15 cellular contexts compared by ENCODE assay signal in the genomic region with DNA sequence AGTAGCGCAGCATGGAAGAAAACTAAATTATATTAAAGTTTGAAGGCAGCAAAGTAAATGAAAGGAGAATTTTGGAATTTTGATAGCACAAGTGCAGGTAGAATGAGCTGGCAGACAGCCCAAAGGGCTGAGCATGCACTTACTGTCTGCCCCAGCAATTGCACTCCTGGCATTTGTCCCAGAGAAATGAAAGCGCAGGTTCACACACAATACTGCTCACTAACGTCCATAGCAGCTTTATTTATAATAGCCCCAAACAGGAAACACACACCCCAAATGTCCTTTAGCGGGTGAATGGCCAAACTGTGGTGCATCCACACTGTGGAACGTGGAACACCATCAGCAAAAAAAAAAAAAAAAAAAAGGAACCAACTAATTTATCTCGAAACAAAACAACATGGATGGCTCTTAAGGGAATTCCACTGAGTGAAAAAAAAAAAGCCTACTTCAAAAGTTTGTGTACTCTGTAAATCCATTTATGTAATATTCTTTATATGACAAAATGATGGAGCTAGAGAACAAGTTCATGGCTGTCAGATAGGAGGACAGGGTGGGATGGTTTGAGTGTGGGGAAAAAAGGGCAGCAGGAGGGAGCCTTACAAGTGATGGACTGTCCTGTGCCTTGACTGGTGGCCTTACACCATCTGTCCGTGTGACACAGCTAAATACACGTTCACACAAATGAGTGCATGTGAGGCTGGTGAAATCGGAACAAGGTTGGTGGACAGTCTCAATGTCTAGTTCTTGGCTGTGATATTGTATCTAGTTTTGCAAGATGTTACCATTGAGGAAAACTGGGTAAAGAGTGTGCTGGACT. TPM values are rescaled to one million over a fixed set of nuclear protein-coding genes. Genes with fewer than 3 reads are reported as not detected.
A peak's percentile ranks its signal among the peaks of the same experiment; 100 is the strongest.
DNase-seq lines count a peak whose midpoint lies in the region; ATAC-seq and TF ChIP-seq lines count a peak whose summit lies in the region.
"Had no signal": no experiment of that assay in that cellular context is flagged by ENCODE, and none has a peak within 500 bp of the region (broad histone marks: within the 10 kb centered on the region; RNA-seq: fewer than 3 reads in every experiment).

No MANE protein-coding gene starts in this region.

- TF ChIP-seq CTCF in SK-N-SH (IDR thresholded peaks at IDR 0.05) (no peak), body of pancreas (IDR thresholded peaks at IDR 0.05) (no peak), mucosa of descending colon (IDR thresholded peaks at IDR 0.05) (no peak), suprapubic skin (IDR thresholded peaks at IDR 0.05) (no peak), dorsolateral prefrontal cortex (IDR thresholded peaks at IDR 0.05 in 54 of 56, conservative IDR thresholded peaks at IDR 0.05 in 2 of 56; ENCODE audit: low read depth in 1 of 56, partially characterized antibody in 56 of 56) (no peak)

- TF ChIP-seq EP300 in SK-N-SH (IDR thresholded peaks at IDR 0.05; ENCODE audit: borderline replicate concordance in 1 of 2, low read depth in 1 of 2, low read length in 1 of 2) (no peak), suprapubic skin (IDR thresholded peaks at IDR 0.05) (no peak)

- peaks cover 5% of the 10 kb centered on the region for H3K79me2 ChIP-seq in SK-N-SH (ENCODE audit: insufficient read depth)

- DNase-seq in SK-N-SH (no peak), NCI-H2081 (lab: John Stamatoyannopoulos, UW) (peak; percentile 72 to 93), body of pancreas (peak in 3 of 4 donors; percentile 46 to 58 (median 55)), mucosa of descending colon (peak in 2 of 3 donors; percentile 49 to 86), suprapubic skin (ENCODE audit: low spot score in 2 of 2) (no peak), dorsolateral prefrontal cortex (no peak), C1 segment of cervical spinal cord (lab: John Stamatoyannopoulos, UW) (no peak)
- DNase-seq: ACHN; activated CD4-positive, alpha-beta T cell treated with anti-CD3 and anti-CD28 coated beads, Interleukin-2, amount 50 U/mL, for 1 hour; activated effector memory CD4-positive, alpha-beta T cell treated with Interleukin-2 at 50 U/mL for 16 hours; stimulated activated CD4-positive, alpha-beta T cell treated with anti-CD3 and anti-CD28 coated beads, Interleukin-2, amount 100 ng/mL, for 48 hours; T-helper 1 cell had no signal

- H3K36me3 ChIP-seq in SK-N-SH (replicated peaks in 1 of 2; ENCODE audit: control insufficient read depth in 1 of 2, insufficient read depth in 2 of 2, low read length in 1 of 2) (peaks cover 15 to 24% of the 10 kb centered on the region in 2 experiments), body of pancreas (replicated peaks in 1 of 2; ENCODE audit: insufficient read depth in 1 of 2, low read depth in 2 of 2) (no peaks in the 10 kb centered on the region), mucosa of descending colon (ENCODE audit: low read depth) (no peaks in the 10 kb centered on the region), suprapubic skin (peaks cover 33% of the 10 kb centered on the region)

- H3K27ac ChIP-seq in SK-N-SH (ENCODE audit: low read depth in 2 of 2, low read length in 1 of 2), result no peak overlapping the region; a peak in 1 of 4 replicates
- H3K27ac ChIP-seq in body of pancreas, result no peak overlapping the region
- H3K27ac ChIP-seq in suprapubic skin, result no peak overlapping the region
- H3K27ac ChIP-seq in dorsolateral prefrontal cortex, result peak overlapping the region in 6 of 59 donors; percentile 16 to 64 (median 24)
- H3K27ac ChIP-seq: epithelial cell of prostate had no signal

- H3K9me2 ChIP-seq in SK-N-SH, result no peaks in the 10 kb centered on the region

- CTCF ChIA-PET in SK-N-SH (lab: Yijun Ruan, JAX), result interaction anchor here (0.6 to 1.5 kb wide), 4 partner anchors 9 to 453 kb away, joined by 3 to 4 read pairs (median 3); partner anchors contain the start of gene SNRPA1

- no peak overlapping the region for H3K4me2 ChIP-seq in SK-N-SH

- H3K27me3 ChIP-seq in SK-N-SH (ENCODE audit: insufficient read depth), result no peaks in the 10 kb centered on the region
- H3K27me3 ChIP-seq in body of pancreas, result no peaks in the 10 kb centered on the region
- no peaks in the 10 kb centered on the region for H3K27me3 ChIP-seq in suprapubic skin
- no peaks in the 10 kb centered on the region for H3K27me3 ChIP-seq in dorsolateral prefrontal cortex

- peaks cover 11% of the 10 kb centered on the region for H3F3A ChIP-seq in SK-N-SH (replicated peaks; ENCODE audit: insufficient read depth)

- intact Hi-C loops in body of pancreas (cut with DNase I) (no loop called here), mucosa of descending colon (cut with DNase I, micrococcal nuclease) (no loop called here), dorsolateral prefrontal cortex (cut with DNase I) (loop anchor here (10.0 kb wide), 2 partner anchors 67 to 643 kb away; partner anchors contain the start of gene TARS3 (in 1 of the 2))

- POLR2A ChIA-PET in SK-N-SH (lab: Yijun Ruan, JAX), result interaction anchor here (0.8 kb wide), 1 partner anchor 20 kb away, joined by 5 read pairs; no protein-coding TSS in a partner anchor

- H3K9me3 ChIP-seq in SK-N-SH (no peaks in the 10 kb centered on the region), body of pancreas (no peaks in the 10 kb centered on the region), mucosa of descending colon (no peaks in the 10 kb centered on the region), suprapubic skin (no peaks in the 10 kb centered on the region)

- H2AFZ ChIP-seq in SK-N-SH (ENCODE audit: low read depth), result no peak overlapping the region

- no peak overlapping the region for H3K4me3 ChIP-seq in SK-N-SH (ENCODE audit: low read depth in 2 of 2, low read length in 1 of 2)
- no peak overlapping the region for H3K4me3 ChIP-seq in body of pancreas
- no peak overlapping the region for H3K4me3 ChIP-seq in mucosa of descending colon
- H3K4me3 ChIP-seq in suprapubic skin, result no peak overlapping the region
- H3K4me3 ChIP-seq in dorsolateral prefrontal cortex, result no peak overlapping the region

- no peak for TF ChIP-seq POLR2A in body of pancreas (IDR thresholded peaks at IDR 0.05)
- no peak for TF ChIP-seq POLR2A in suprapubic skin (IDR thresholded peaks at IDR 0.05)

- ATAC-seq in SK-N-SH treated with all-trans-retinoic acid at 6 μM for 48 hours (0 out of 3 replicates have a peak, but pooled peaks have one; percentile 22), body of pancreas (no peak), mucosa of descending colon (peak; percentile 96)
- ATAC-seq: stimulated activated memory B cell treated with anti-CD40 and anti-IgM and Interleukin-4, amounts not matched to agents 10 μg/mL and 1 μg/mL and 100 μg/mL, for 72 hours had no signal

- no peak overlapping the region for H3K9ac ChIP-seq in SK-N-SH

- peaks cover 0 to 8% of the 10 kb centered on the region in 2 experiments; a peak in 2 of 4 replicates for H3K4me1 ChIP-seq in SK-N-SH (ENCODE audit: control insufficient read depth in 1 of 2, insufficient read depth in 2 of 2, low read depth in 1 of 2, low read length in 1 of 2)
- peaks cover 2% of the 10 kb centered on the region for H3K4me1 ChIP-seq in body of pancreas
- H3K4me1 ChIP-seq in mucosa of descending colon (ENCODE audit: low read depth), result peaks cover 5% of the 10 kb centered on the region
- H3K4me1 ChIP-seq in suprapubic skin, result peaks cover 3% of the 10 kb centered on the region

- H4K20me1 ChIP-seq in SK-N-SH (ENCODE audit: insufficient read depth), result no peaks in the 10 kb centered on the region

- WGBS in SK-N-SH (ENCODE audit: low lambda C conversion rate), result 84% methylated on average over 9 of the region's 9 CpGs
- WGBS in body of pancreas, 2 donors, result 60 to 75% methylated on average over 9 of the region's 9 CpGs
- 78% methylated on average over 9 of the region's 9 CpGs for WGBS in suprapubic skin

- no peak for TF ChIP-seq RAD21 in SK-N-SH (IDR thresholded peaks at IDR 0.05; ENCODE audit: low read length)

TF ChIP-seq in SK-N-SH treated with all-trans-retinoic acid at 6 μM for 48 hours, 23 proteins besides CTCF, POLR2A, EP300 and RAD21 (continues in another document):
- TF ChIP-seq ISL1 (CRISPR knock-in tag; IDR thresholded peaks at IDR 0.05) (peak; percentile 86), CREB5 (CRISPR knock-in tag; IDR thresholded peaks at IDR 0.05; ENCODE audit: low read depth) (no peak)

TF ChIP-seq in SK-N-SH, 30 proteins besides CTCF, POLR2A, EP300 and RAD21 (continues in another document):
- TF ChIP-seq REST (IDR thresholded peaks at IDR 0.05; ENCODE audit: low read depth, low read length) (no peak), MXI1 (IDR thresholded peaks at IDR 0.05; ENCODE audit: low read depth, low read length) (no peak), FOXM1 (IDR thresholded peaks at IDR 0.05; ENCODE audit: low read depth) (no peak), CHD2 (IDR thresholded peaks at IDR 0.05; ENCODE audit: low read length, partially characterized antibody) (no peak), FOXJ3 (CRISPR knock-in tag; IDR thresholded peaks at IDR 0.05) (no peak), TEAD4 (IDR thresholded peaks at IDR 0.05; ENCODE audit: borderline replicate concordance, insufficient read depth) (no peak)

RNA-seq across cellular contexts. Expression of gene TM2D3, which starts 6.0 kb away (rescaled TPM):
- polyA plus RNA-seq in SK-N-SH (2012; rRNA removed), result 71.6 and 73.3 TPM in 2 replicates
- 66.3 and 69.5 TPM in 2 replicates for polyA plus RNA-seq in SK-N-SH (2012; cell fraction: cytosol; rRNA removed)
- 74.8 and 94.3 TPM in 2 replicates for polyA plus RNA-seq in SK-N-SH (2012; cell fraction: nucleus; rRNA removed)
- 10 to 100 TPM; 28.3 to 30.9 TPM for total RNA-seq in body of pancreas
- total RNA-seq in mucosa of descending colon, result 10 to 100 TPM; 30.9 to 54.0 (median 35.8) TPM
- 10 to 100 TPM; 46.3 to 57.8 (median 49.7) TPM for total RNA-seq in suprapubic skin
- 100 to 1,000 TPM in 78 of 120 experiments, 10 to 100 TPM in 42; 50.8 to 137 (median 106) TPM for total RNA-seq in dorsolateral prefrontal cortex

Comparison
In these comparisons a context has a peak if more than half of its experiments do, and no peak if none do; other contexts are left out.
1. DNase-seq: peak in NCI-H2081 (2 of 2), body of pancreas (3 of 4) and mucosa of descending colon (2 of 3); none in SK-N-SH (single experiment), suprapubic skin (0 of 2), dorsolateral prefrontal cortex (0 of 10) and C1 segment of cervical spinal cord (0 of 14).
2. intact Hi-C loops: an anchor here in dorsolateral prefrontal cortex (10.0 kb wide); none called in body of pancreas and mucosa of descending colon.